In genomic region chr11:126307706-126308105, GRCh38 we compare ENCODE assay signal across 9 cellular contexts. TPM values are rescaled to one million over a fixed set of nuclear protein-coding genes. Genes with fewer than 3 reads are reported as not detected.
DNase-seq lines count a peak whose midpoint lies in the region; ATAC-seq, FAIRE-seq and TF ChIP-seq lines count a peak whose summit lies in the region.
"Had no signal": no experiment of that assay in that cellular context is flagged by ENCODE, and none has a peak within 500 bp of the region (broad histone marks: within the 10 kb centered on the region; RNA-seq: fewer than 3 reads in every experiment).

No MANE protein-coding gene starts in this region.

- in situ Hi-C loops in SK-MEL-5 (cut with HindIII; ENCODE audit: low pct_unique_long_range_greater_than_20kb, low sequenced_read_pairs) = no loop called here

- H3K4me1 ChIP-seq in gastroesophageal sphincter = peaks cover 0 to 51% (median 13%) of the 10 kb centered on the region in 3 donors

- H3K27me3 ChIP-seq in BJ (ENCODE audit: control insufficient read depth, insufficient read depth, low read length) (no peaks in the 10 kb centered on the region), gastroesophageal sphincter (no peaks in the 10 kb centered on the region)

- 17 to 23% methylated on average over 5 of the region's 5 CpGs for WGBS in gastroesophageal sphincter (ENCODE audit: low coverage in 1 of 2), 2 donors

- DNase-seq in BJ (ENCODE audit: low read depth) (no peak), GM12892 (ENCODE audit: insufficient read length) (no peak), SK-MEL-5 (ENCODE audit: low read depth, low spot score) (peak; percentile 82), mesenteric fat pad (ENCODE audit: low spot score) (no peak)
- DNase-seq in stimulated activated CD4-positive, alpha-beta T cell treated with anti-CD3 and anti-CD28 coated beads, Interleukin-4, amount 100 ng/mL, for 4 hours = no peak

- no peaks in the 10 kb centered on the region for H3K9me3 ChIP-seq in gastroesophageal sphincter

- no peak for ATAC-seq in gastroesophageal sphincter
- ATAC-seq in HG02852 (IDR thresholded peaks at IDR 0.05; ENCODE audit: unreplicated experiment) = no peak
- ATAC-seq in GM21447 (IDR thresholded peaks at IDR 0.05; ENCODE audit: unreplicated experiment) = no peak

- FAIRE-seq in GM12892 (lab: Jason Lieb, UNC) = peak; percentile 72
- FAIRE-seq: islet of Langerhans had no signal

- TF ChIP-seq EP300 in gastroesophageal sphincter (IDR thresholded peaks at IDR 0.05) = no peak

- peak; percentile 63 for TF ChIP-seq CTCF in BJ (IDR thresholded peaks at IDR 0.05; ENCODE audit: insufficient read depth, low read depth, low read length)
- TF ChIP-seq CTCF in gastroesophageal sphincter (IDR thresholded peaks at IDR 0.05) = peak in 3 of 4 experiments; percentile 28 to 35 (median 33)

- no peak overlapping the region for H3K27ac ChIP-seq in gastroesophageal sphincter

- TF ChIP-seq POLR2A in GM12892 (IDR thresholded peaks at IDR 0.05; ENCODE audit: low read depth, low read length) (no peak), gastroesophageal sphincter (IDR thresholded peaks at IDR 0.05) (no peak)

- H3K36me3 ChIP-seq in BJ (ENCODE audit: control insufficient read depth, insufficient read depth, low read length) = peaks cover 1% of the 10 kb centered on the region; the same call in 1 of the 2 replicates
- H3K36me3 ChIP-seq in gastroesophageal sphincter = peaks cover 0 to 25% of the 10 kb centered on the region in 2 donors

- POLR2A ChIA-PET in BJ (lab: Charles Lee) = no interaction called here

- CTCF ChIA-PET in BJ (lab: Yijun Ruan, JAX) = interaction anchor here (0.7 to 5.2 kb wide), 12 partner anchors 9 to 279 kb away, joined by 3 to 44 read pairs (median 4); partner anchors contain the start of gene ST3GAL4

- no peak overlapping the region for H3K4me3 ChIP-seq in BJ (ENCODE audit: low read depth, low read length)
- H3K4me3 ChIP-seq in gastroesophageal sphincter = no peak overlapping the region

RNA-seq across cellular contexts. Expression of gene DCPS, which starts 3.8 kb away (rescaled TPM):
- polyA plus RNA-seq in BJ (2011; rRNA removed) = 14.9 and 23.5 TPM in 2 replicates
- polyA minus RNA-seq in BJ (2011; rRNA and poly(A)+ RNA removed) = 7.6 and 12.7 TPM in 2 replicates
- polyA plus RNA-seq in GM12892 (2012; ENCODE audit: missing spikeins) = 41.4 TPM
- total RNA-seq in SK-MEL-5 (2014; rRNA removed; shearing (Covaris generic)) = 9.5 and 12.2 TPM in 2 replicates
- polyA plus RNA-seq in SK-MEL-5 (2015; cell fraction: cytosol; rRNA removed) = 41.2 and 46.1 TPM in 2 replicates
- polyA plus RNA-seq in SK-MEL-5 (2015; cell fraction: nucleus; rRNA removed) = 13.2 and 13.8 TPM in 2 replicates
- total RNA-seq in gastroesophageal sphincter (10 to 100 TPM; 11.8 to 20.6 (median 15.9) TPM), mesenteric fat pad (10.8 TPM)

RNA-seq across cellular contexts. Expression of gene TIRAP, which starts 24.8 kb away (rescaled TPM):
- 5.8 and 7.2 TPM in 2 replicates for polyA plus RNA-seq in BJ (2011; rRNA removed)
- polyA minus RNA-seq in BJ (2011; rRNA and poly(A)+ RNA removed) = 10.2 and 12.0 TPM in 2 replicates
- 4.3 TPM for polyA plus RNA-seq in GM12892 (2012; ENCODE audit: missing spikeins)
- total RNA-seq in SK-MEL-5 (2014; rRNA removed; shearing (Covaris generic)) = 5.9 and 7.0 TPM in 2 replicates
- 12.9 and 21.6 TPM in 2 replicates for polyA plus RNA-seq in SK-MEL-5 (2015; cell fraction: cytosol; rRNA removed)
- polyA plus RNA-seq in SK-MEL-5 (2015; cell fraction: nucleus; rRNA removed) = 7.1 and 16.9 TPM in 2 replicates
- total RNA-seq in gastroesophageal sphincter (10 to 100 TPM in 3 of 4 donors, 1 to 10 TPM in 1; 6.6 to 18.1 (median 13.5) TPM), mesenteric fat pad (12.5 TPM)

RNA-seq across cellular contexts. Expression of gene FOXRED1, which starts 38.8 kb away (rescaled TPM):
- 11.4 and 18.3 TPM in 2 replicates for polyA plus RNA-seq in BJ (2011; rRNA removed)
- 5.2 and 8.0 TPM in 2 replicates for polyA minus RNA-seq in BJ (2011; rRNA and poly(A)+ RNA removed)
- 30.1 TPM for polyA plus RNA-seq in GM12892 (2012; ENCODE audit: missing spikeins)
- total RNA-seq in SK-MEL-5 (2014; rRNA removed; shearing (Covaris generic)) = 21.2 and 27.2 TPM in 2 replicates
- 25.0 and 29.8 TPM in 2 replicates for polyA plus RNA-seq in SK-MEL-5 (2015; cell fraction: cytosol; rRNA removed)
- polyA plus RNA-seq in SK-MEL-5 (2015; cell fraction: nucleus; rRNA removed) = 42.5 and 43.9 TPM in 2 replicates
- total RNA-seq in gastroesophageal sphincter (10 to 100 TPM in 3 of 4 donors, 1 to 10 TPM in 1; 9.9 to 17.4 (median 14.5) TPM), mesenteric fat pad (22.2 TPM)

RNA-seq across cellular contexts. Expression of gene SRPRA, which starts 39.0 kb away (rescaled TPM):
- 153 and 181 TPM in 2 replicates for polyA plus RNA-seq in BJ (2011; rRNA removed)
- polyA minus RNA-seq in BJ (2011; rRNA and poly(A)+ RNA removed) = 92.8 and 124 TPM in 2 replicates
- 74.4 TPM for polyA plus RNA-seq in GM12892 (2012; ENCODE audit: missing spikeins)
- 124 and 129 TPM in 2 replicates for total RNA-seq in SK-MEL-5 (2014; rRNA removed; shearing (Covaris generic))
- polyA plus RNA-seq in SK-MEL-5 (2015; cell fraction: cytosol; rRNA removed) = 120 and 160 TPM in 2 replicates
- polyA plus RNA-seq in SK-MEL-5 (2015; cell fraction: nucleus; rRNA removed) = 129 and 159 TPM in 2 replicates
- total RNA-seq in gastroesophageal sphincter (10 to 100 TPM; 84.1 to 87.1 (median 86.7) TPM), mesenteric fat pad (121 TPM)

RNA-seq across cellular contexts. Expression of gene ST3GAL4, which starts 47.8 kb away (rescaled TPM):
- polyA plus RNA-seq in BJ (2011; rRNA removed) = 19.4 and 31.8 TPM in 2 replicates
- 16.3 and 23.2 TPM in 2 replicates for polyA minus RNA-seq in BJ (2011; rRNA and poly(A)+ RNA removed)
- 4.3 TPM for polyA plus RNA-seq in GM12892 (2012; ENCODE audit: missing spikeins)
- 198 and 242 TPM in 2 replicates for total RNA-seq in SK-MEL-5 (2014; rRNA removed; shearing (Covaris generic))
- polyA plus RNA-seq in SK-MEL-5 (2015; cell fraction: cytosol; rRNA removed) = 395 and 419 TPM in 2 replicates
- polyA plus RNA-seq in SK-MEL-5 (2015; cell fraction: nucleus; rRNA removed) = 126 and 127 TPM in 2 replicates
- total RNA-seq in gastroesophageal sphincter = 10 to 100 TPM; 42.1 to 56.2 (median 47.2) TPM
- total RNA-seq in mesenteric fat pad = 65.2 TPM
